14 cellular contexts compared by ENCODE assay signal in genomic region chr1:160189649-160190625, GRCh38. TPM values are rescaled to one million over a fixed set of nuclear protein-coding genes. Genes with fewer than 3 reads are reported as not detected.
DNase-seq lines count a peak whose midpoint lies in the region; ATAC-seq and TF ChIP-seq lines count a peak whose summit lies in the region.
"Had no signal": no experiment of that assay in that cellular context is flagged by ENCODE, and none has a peak within 500 bp of the region (broad histone marks: within the 10 kb centered on the region; RNA-seq: fewer than 3 reads in every experiment).

CASQ1 (plus strand) TSS chr1:160190575; CDS start chr1:160190752, 177 bp downstream.

- H3K27ac ChIP-seq in sigmoid colon, result peak within 1 kb of the TSS in 2 of 4 donors; percentile 2 to 56
- H3K27ac ChIP-seq: BLaER1 treated with 17β-estradiol and CSF1 and Interleukin-3, amounts not matched to agents 10 nM and 100 nM; esophagus squamous epithelium had no signal

- no peak within 1 kb of the TSS for H3K9ac ChIP-seq in adipocyte (ENCODE audit: low read length)

- intact Hi-C loops in cardiac septum (cut with DNase I), result no loop called here
- intact Hi-C loops in sigmoid colon (cut with DNase I), result no loop called here

- in situ Hi-C loops in GM13977 (cut with MboI; ENCODE audit: low pct_unique_long_range_greater_than_20kb, low sequenced_read_pairs, unreplicated experiment), result loop anchor here (10.0 kb wide), 1 partner anchor 105 kb away; no protein-coding TSS in a partner anchor

- no peak for TF ChIP-seq EP300 in sigmoid colon (IDR thresholded peaks at IDR 0.05)

- no peak for TF ChIP-seq POLR2A in sigmoid colon (IDR thresholded peaks at IDR 0.05)

- WGBS in sigmoid colon, 2 donors, result 64 to 80% methylated on average over 15 of the region's 15 CpGs

- DNase-seq in EL (peak; percentile 55), adipocyte (ENCODE audit: low read depth) (peak; percentile 40), cardiac septum (ENCODE audit: low spot score) (no peak), sigmoid colon (peak; percentile 79), islet precursor cell (no peak), GM13977 (ENCODE audit: low spot score) (no peak), NCI-H2029 treated with DMSO at 0.1 percent for 48 hours (lab: John Stamatoyannopoulos, UW) (no peak)
- DNase-seq: central memory CD4-positive, alpha-beta T cell; esophagus squamous epithelium; GDM1; NCI-H1105 treated with DMSO at 0.1 percent for 48 hours had no signal

- no peaks in the 10 kb centered on the region for H3K9me3 ChIP-seq in adipocyte (ENCODE audit: control insufficient read depth, low read length)
- no peaks in the 10 kb centered on the region for H3K9me3 ChIP-seq in sigmoid colon
- H3K9me3 ChIP-seq: BLaER1 treated with 17β-estradiol and CSF1 and Interleukin-3, amounts not matched to agents 10 nM and 100 nM; esophagus squamous epithelium had no signal

- H3K4me3 ChIP-seq in adipocyte (ENCODE audit: low read length) (no peak within 1 kb of the TSS), sigmoid colon (no peak within 1 kb of the TSS)
- H3K4me3 ChIP-seq: BLaER1 treated with 17β-estradiol and CSF1 and Interleukin-3, amounts not matched to agents 10 nM and 100 nM; esophagus squamous epithelium had no signal

- H3K36me3 ChIP-seq in adipocyte (ENCODE audit: control insufficient read depth, insufficient read depth, low read length, severe bottlenecking) (no peaks in the 10 kb centered on the region), sigmoid colon (no peaks in the 10 kb centered on the region)
- H3K36me3 ChIP-seq: BLaER1 treated with 17β-estradiol and CSF1 and Interleukin-3, amounts not matched to agents 10 nM and 100 nM; esophagus squamous epithelium had no signal

- peaks cover 31% of the 10 kb centered on the region for H3K27me3 ChIP-seq in adipocyte (replicated peaks; ENCODE audit: control insufficient read depth, insufficient read depth, low read length)
- no peaks in the 10 kb centered on the region for H3K27me3 ChIP-seq in sigmoid colon
- H3K27me3 ChIP-seq: BLaER1 treated with 17β-estradiol and CSF1 and Interleukin-3, amounts not matched to agents 10 nM and 100 nM; esophagus squamous epithelium had no signal

- no peak for ATAC-seq in HG02852 (IDR thresholded peaks at IDR 0.05; ENCODE audit: unreplicated experiment)
- ATAC-seq: activated CD4-positive, CD25-positive, alpha-beta regulatory T cell treated with anti-CD3 and anti-CD28 coated beads, Interleukin-2, amount 50 U/mL, for 24 hours had no signal

- TF ChIP-seq CTCF in sigmoid colon (IDR thresholded peaks at IDR 0.05), result no peak
- no peak for TF ChIP-seq CTCF in GM13977 (IDR thresholded peaks at IDR 0.05; ENCODE audit: extremely low read depth, insufficient read depth, missing control alignments)

- H3K4me1 ChIP-seq in adipocyte (ENCODE audit: control insufficient read depth, insufficient read depth, low read length), result peaks cover 11% of the 10 kb centered on the region
- peaks cover 0 to 37% (median 31%) of the 10 kb centered on the region in 4 donors for H3K4me1 ChIP-seq in sigmoid colon

RNA-seq across cellular contexts. Expression of gene CASQ1, which starts in this region (rescaled TPM):
- 57.8 TPM for total RNA-seq in cardiac septum
- 1 to 10 TPM in 3 of 4 donors, under 1 TPM in 1; 0.66 to 9.4 (median 2.4) TPM for total RNA-seq in sigmoid colon
- under 1 TPM in 2 of 3 donors, not detected in 1; 0.28 to 0.60 TPM for polyA plus RNA-seq in sigmoid colon

Comparison
In these comparisons a context has a peak if more than half of its experiments do, and no peak if none do; other contexts are left out.
1. DNase-seq: peak in EL (single experiment), adipocyte (single experiment) and sigmoid colon (single experiment); none in cardiac septum (single experiment), islet precursor cell (single experiment), GM13977 (single experiment) and NCI-H2029 treated with DMSO at 0.1 percent for 48 hours (single experiment).